8 cellular contexts compared by ENCODE assay signal in genomic region chrX:19372170-19373033, GRCh38. TPM values are rescaled to one million over a fixed set of nuclear protein-coding genes. Genes with fewer than 3 reads are reported as not detected.
DNase-seq lines count a peak whose midpoint lies in the region; ATAC-seq and TF ChIP-seq lines count a peak whose summit lies in the region.

No MANE protein-coding gene starts in this region.

- no peak overlapping the region for H3K27ac ChIP-seq in left lung

- DNase-seq in GM10266 (ENCODE audit: extremely low spot score) (peak; percentile 44), NCI-H2227 treated with DMSO at 0.1 percent for 48 hours (lab: John Stamatoyannopoulos, UW) (peak; percentile 62), dedifferentiated amniotic fluid mesenchymal stem cell (ENCODE audit: extremely low spot score) (peak; percentile 53), left lung (peak; percentile 54 to 80)
- DNase-seq in activated CD4-positive, alpha-beta T cell treated with anti-CD3 and anti-CD28 coated beads, Interleukin-2, amount 10 ng/mL, durations not matched to agents 24 days and 14 days: peak; percentile 88
- peak; percentile 37 for DNase-seq in stimulated activated CD4-positive, alpha-beta T cell treated with anti-CD3 and anti-CD28 coated beads, Interleukin-2, amount 100 ng/mL, for 4 hours (ENCODE audit: low read depth)

- no peaks in the 10 kb centered on the region for H3K9me3 ChIP-seq in left lung

- ATAC-seq in HG02798 (IDR thresholded peaks at IDR 0.05; ENCODE audit: poor library complexity, unreplicated experiment) (peak; percentile 69), left lung (peak; percentile 93), HG03469 (IDR thresholded peaks at IDR 0.05; ENCODE audit: unreplicated experiment) (no peak)

- no peaks in the 10 kb centered on the region for H3K27me3 ChIP-seq in left lung

- peak; percentile 67 for TF ChIP-seq CTCF in GM10266 (IDR thresholded peaks at IDR 0.05; ENCODE audit: control insufficient read depth, insufficient read depth, low read depth, missing control alignments)
- peak; percentile 54 to 70 for TF ChIP-seq CTCF in left lung (IDR thresholded peaks at IDR 0.05)

- no peak overlapping the region for H3K27ac Mint-ChIP-seq in activated CD4-positive, alpha-beta T cell treated with anti-CD3 and anti-CD28 coated beads, Interleukin-2, amount 10 ng/mL, durations not matched to agents 24 days and 14 days

- no peaks in the 10 kb centered on the region for H3K9me3 Mint-ChIP-seq in activated CD4-positive, alpha-beta T cell treated with anti-CD3 and anti-CD28 coated beads, Interleukin-2, amount 10 ng/mL, durations not matched to agents 24 days and 14 days

- no peaks in the 10 kb centered on the region for H3K36me3 ChIP-seq in left lung

- peak overlapping the region; percentile 87 for H3K4me3 Mint-ChIP-seq in activated CD4-positive, alpha-beta T cell treated with anti-CD3 and anti-CD28 coated beads, Interleukin-2, amount 10 ng/mL, durations not matched to agents 24 days and 14 days

- peaks cover 2% of the 10 kb centered on the region for H3K27me3 Mint-ChIP-seq in activated CD4-positive, alpha-beta T cell treated with anti-CD3 and anti-CD28 coated beads, Interleukin-2, amount 10 ng/mL, durations not matched to agents 24 days and 14 days

- H3K4me3 ChIP-seq in left lung: peak overlapping the region; percentile 22 to 34

- no peaks in the 10 kb centered on the region for H3K4me1 ChIP-seq in left lung

- no peaks in the 10 kb centered on the region for H3K36me3 Mint-ChIP-seq in activated CD4-positive, alpha-beta T cell treated with anti-CD3 and anti-CD28 coated beads, Interleukin-2, amount 10 ng/mL, durations not matched to agents 24 days and 14 days (ENCODE audit: low read depth)

- intact Hi-C loops in activated CD4-positive, alpha-beta T cell treated with anti-CD3 and anti-CD28 coated beads, Interleukin-2, amount 10 ng/mL, durations not matched to agents 24 days and 14 days (cut with micrococcal nuclease): loop anchor here (1.0 to 10.0 kb wide), 3 partner anchors 143 to 695 kb away; partner anchors contain the start of gene MAP3K15
- intact Hi-C loops in left lung (cut with DNase I): no loop called here

- peaks cover 6% of the 10 kb centered on the region for H3K4me1 Mint-ChIP-seq in activated CD4-positive, alpha-beta T cell treated with anti-CD3 and anti-CD28 coated beads, Interleukin-2, amount 10 ng/mL, durations not matched to agents 24 days and 14 days

RNA-seq across cellular contexts. Expression of gene PDHA1, which starts 28.7 kb away (rescaled TPM):
- total RNA-seq in activated CD4-positive, alpha-beta T cell treated with anti-CD3 and anti-CD28 coated beads, Interleukin-2, amount 10 ng/mL, durations not matched to agents 24 days and 14 days: 207 and 222 TPM in 2 replicates
- 100 to 1,000 TPM; 120 to 141 TPM for total RNA-seq in left lung

Comparison
In these comparisons a context has a peak if more than half of its experiments do, and no peak if none do; other contexts are left out.
1. DNase-seq: peak in every context shown above with its lines; median percentile 88 in activated CD4-positive, alpha-beta T cell treated with anti-CD3 and anti-CD28 coated beads, Interleukin-2, amount 10 ng/mL, durations not matched to agents 24 days and 14 days; 67 in left lung; 62 in NCI-H2227 treated with DMSO at 0.1 percent for 48 hours; 53 in dedifferentiated amniotic fluid mesenchymal stem cell; 44 in GM10266; 37 in stimulated activated CD4-positive, alpha-beta T cell treated with anti-CD3 and anti-CD28 coated beads, Interleukin-2, amount 100 ng/mL, for 4 hours.